Comparison of ENCODE assay signal across 8 cellular contexts in genomic region chr20:32485126-32485769, GRCh38.
DNase-seq lines count a peak whose midpoint lies in the region; ATAC-seq and TF ChIP-seq lines count a peak whose summit lies in the region.

No MANE protein-coding gene starts in this region.

- DNase-seq in DMS 273 treated with DMSO at 0.1 percent for 48 hours (lab: John Stamatoyannopoulos, UW) (peak; percentile 46), NCI-H146 treated with DMSO at 0.1 percent for 48 hours (lab: John Stamatoyannopoulos, UW; ENCODE audit: unreplicated experiment) (peak; percentile 85), T-helper 17 cell (peak; percentile 46 to 70 (median 63)), hepatic stellate cell (ENCODE audit: low spot score) (peak; percentile 66), renal cortical epithelial cell (ENCODE audit: low read depth) (peak; percentile 80)

- POLR2A ChIA-PET in HEK293 (lab: Yijun Ruan, JAX), result no interaction called here

- peaks cover 2% of the 10 kb centered on the region; the same call in 1 of the 2 replicates for H3K4me1 ChIP-seq in HEK293 (ENCODE audit: control insufficient read depth, insufficient read depth, low read length)

- 0 out of 2 replicates have a peak, but pooled peaks have one; percentile 26 for TF ChIP-seq CTCF in HEK293 (tag by site-specific recombination; IDR thresholded peaks at IDR 0.05)

- peaks cover 2% of the 10 kb centered on the region for H3K36me3 Mint-ChIP-seq in T-helper 17 cell (ENCODE audit: low read depth)

- H3K27ac Mint-ChIP-seq in T-helper 17 cell, result peak overlapping the region; percentile 87

- H3K27ac ChIP-seq in HEK293 (ENCODE audit: extremely low read depth, low read depth, low read length) (no peak overlapping the region), angular gyrus (ENCODE audit: low read depth, low read length) (peak overlapping the region; percentile 91)

- peaks cover 30% of the 10 kb centered on the region for H3K4me1 Mint-ChIP-seq in T-helper 17 cell

- H3K9me3 ChIP-seq in HEK293 (ENCODE audit: control insufficient read depth, insufficient read depth, low read depth, low read length) (no peaks in the 10 kb centered on the region), T-helper 17 cell (ENCODE audit: control insufficient read depth, low read length, poor library complexity, severe bottlenecking) (no peaks in the 10 kb centered on the region)

- peak overlapping the region; percentile 72 for H3K4me3 ChIP-seq in HEK293 (ENCODE audit: low read depth, low read length)

- H3K27me3 Mint-ChIP-seq in T-helper 17 cell, result no peaks in the 10 kb centered on the region

- H3K4me3 Mint-ChIP-seq in T-helper 17 cell, result peak overlapping the region; percentile 92

- ATAC-seq in T-helper 17 cell (peak; percentile 87), GM21717 (IDR thresholded peaks at IDR 0.05; ENCODE audit: unreplicated experiment) (no peak)

- H3K36me3 ChIP-seq in HEK293 (ENCODE audit: control insufficient read depth in 2 of 2, insufficient read depth in 1 of 2, low read length in 2 of 2), result no peaks in the 10 kb centered on the region

- CTCF ChIA-PET in HEK293 (lab: Yijun Ruan, JAX), result interaction anchor here (0.6 to 1.7 kb wide), 9 partner anchors 10 to 391 kb away, joined by 3 to 6 read pairs (median 3); no protein-coding TSS in a partner anchor

TF ChIP-seq in HEK293, 187 proteins besides CTCF, POLR2A, EP300 and RAD21 (continues in another document):
- TF ChIP-seq GLIS2 (tag by site-specific recombination; IDR thresholded peaks at IDR 0.05), result no peak
- peak; percentile 10; the same call in 1 of the 2 replicates for TF ChIP-seq ZNF692 (tag by site-specific recombination; IDR thresholded peaks at IDR 0.05)
- TF ChIP-seq ZNF707 (tag by site-specific recombination; IDR thresholded peaks at IDR 0.05), result no peak
- no peak for TF ChIP-seq SALL2 (tag by site-specific recombination; IDR thresholded peaks at IDR 0.05; ENCODE audit: borderline replicate concordance)
- TF ChIP-seq ZSCAN5A (tag by site-specific recombination; IDR thresholded peaks at IDR 0.05), result no peak
- 0 out of 2 replicates have a peak, but pooled peaks have one; percentile 10 for TF ChIP-seq PRDM10 (tag by site-specific recombination; IDR thresholded peaks at IDR 0.05)
- no peak for TF ChIP-seq ZFP69B (tag by site-specific recombination; IDR thresholded peaks at IDR 0.05)
- TF ChIP-seq GLI4 (tag by site-specific recombination; IDR thresholded peaks at IDR 0.05), result no peak
- no peak for TF ChIP-seq ZNF658 (tag by site-specific recombination; IDR thresholded peaks at IDR 0.05)
- no peak for TF ChIP-seq GLIS1 (tag by site-specific recombination; IDR thresholded peaks at IDR 0.05)
- no peak for TF ChIP-seq ZNF645 (tag by site-specific recombination; IDR thresholded peaks at IDR 0.05)
- no peak for TF ChIP-seq ZNF530 (tag by site-specific recombination; IDR thresholded peaks at IDR 0.05; ENCODE audit: low read depth)
- TF ChIP-seq ZNF19 (tag by site-specific recombination; IDR thresholded peaks at IDR 0.05; ENCODE audit: low read depth), result no peak
- no peak for TF ChIP-seq ZNF404 (tag by site-specific recombination; IDR thresholded peaks at IDR 0.05)
- TF ChIP-seq ZFP41 (tag by site-specific recombination; IDR thresholded peaks at IDR 0.05; ENCODE audit: borderline replicate concordance), result no peak
- no peak for TF ChIP-seq ZNF112 (tag by site-specific recombination; IDR thresholded peaks at IDR 0.05)
- no peak for TF ChIP-seq ZBTB44 (tag by site-specific recombination; IDR thresholded peaks at IDR 0.05)
- TF ChIP-seq ZFP3 (tag by site-specific recombination; IDR thresholded peaks at IDR 0.05; ENCODE audit: low read depth), result no peak
- no peak for TF ChIP-seq ZNF558 (tag by site-specific recombination; IDR thresholded peaks at IDR 0.05)
- TF ChIP-seq ZNF654 (tag by site-specific recombination; IDR thresholded peaks at IDR 0.05; ENCODE audit: low read depth), result peak; percentile 27
- TF ChIP-seq ZBTB6 (tag by site-specific recombination; IDR thresholded peaks at IDR 0.05), result no peak
- 0 out of 2 replicates have a peak, but pooled peaks have one; percentile 33 for TF ChIP-seq ZNF2 (tag by site-specific recombination; IDR thresholded peaks at IDR 0.05)
- TF ChIP-seq YY2 (tag by site-specific recombination; IDR thresholded peaks at IDR 0.05), result no peak
